In the genomic region with DNA sequence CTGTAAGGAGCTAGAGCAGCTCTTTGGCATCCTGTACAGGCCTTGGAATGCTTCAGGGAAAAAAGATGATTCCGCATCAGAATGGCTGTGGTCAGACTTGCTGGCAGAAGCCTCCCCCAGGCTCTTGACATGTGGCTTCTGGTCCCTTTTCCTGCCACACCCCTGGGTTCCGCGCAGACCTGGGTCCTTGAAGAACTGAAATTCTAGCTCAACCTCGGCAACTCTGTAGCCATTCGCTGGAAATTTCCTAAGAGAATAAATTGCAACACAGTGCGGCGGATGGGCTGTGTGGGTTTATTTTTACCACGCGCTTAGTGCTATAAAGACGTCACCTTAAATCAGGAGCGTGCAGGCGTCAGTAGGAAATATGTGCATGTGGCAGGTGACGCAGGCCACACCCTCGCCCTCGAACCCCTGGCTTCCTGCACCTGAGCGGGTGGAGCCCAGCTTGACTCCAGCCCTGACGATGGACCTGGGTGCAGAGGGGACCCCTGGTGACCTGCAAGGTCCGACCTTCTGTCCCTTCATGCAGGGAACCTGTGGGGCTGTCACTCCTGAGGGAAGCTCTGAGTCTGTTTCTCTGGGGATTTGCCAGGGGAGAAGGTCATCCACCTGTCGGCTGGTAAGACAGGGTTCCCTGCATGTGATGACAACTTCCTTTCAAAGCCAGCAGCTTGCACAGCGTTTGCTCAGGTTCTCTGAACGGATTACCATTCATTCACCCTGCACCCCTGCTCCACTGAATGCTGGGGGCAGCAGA, we compare ENCODE assay signal across 9 cellular contexts. TPM values are rescaled to one million over a fixed set of nuclear protein-coding genes. Genes with fewer than 3 reads are reported as not detected.
DNase-seq lines count a peak whose midpoint lies in the region; ATAC-seq and TF ChIP-seq lines count a peak whose summit lies in the region.
"Had no signal": no experiment of that assay in that cellular context is flagged by ENCODE, and none has a peak within 500 bp of the region (broad histone marks: within the 10 kb centered on the region; RNA-seq: fewer than 3 reads in every experiment).

No MANE protein-coding gene starts in this region.

- peak overlapping the region; percentile 12 for H3K4me3 Mint-ChIP-seq in activated CD4-positive, alpha-beta T cell treated with anti-CD3 and anti-CD28 coated beads, Interleukin-2, amount 10 ng/mL, durations not matched to agents 24 days and 14 days

- DNase-seq in activated CD4-positive, alpha-beta T cell treated with anti-CD3 and anti-CD28 coated beads, Interleukin-2, amount 10 ng/mL, durations not matched to agents 24 days and 14 days = peak; percentile 65
- no peak for DNase-seq in activated CD4-positive, alpha-beta T cell treated with anti-CD3 and anti-CD28 coated beads for 4 hours
- peak; percentile 32 for DNase-seq in SIG-M5 (lab: John Stamatoyannopoulos, UW)
- peak; percentile 76 for DNase-seq in right atrium auricular region (ENCODE audit: low spot score)
- DNase-seq in stromal cell of bone marrow (ENCODE audit: low read depth) = peak; percentile 31
- no peak for DNase-seq in kidney tubule cell (ENCODE audit: low spot score)

- H3K9me3 ChIP-seq in right atrium auricular region = no peaks in the 10 kb centered on the region

- H3K27me3 ChIP-seq in right atrium auricular region = no peaks in the 10 kb centered on the region

- H3K36me3 ChIP-seq in right atrium auricular region = no peaks in the 10 kb centered on the region

- no peaks in the 10 kb centered on the region for H3K36me3 Mint-ChIP-seq in activated CD4-positive, alpha-beta T cell treated with anti-CD3 and anti-CD28 coated beads, Interleukin-2, amount 10 ng/mL, durations not matched to agents 24 days and 14 days (ENCODE audit: low read depth)

- H3K27me3 Mint-ChIP-seq in activated CD4-positive, alpha-beta T cell treated with anti-CD3 and anti-CD28 coated beads, Interleukin-2, amount 10 ng/mL, durations not matched to agents 24 days and 14 days = peaks cover 30% of the 10 kb centered on the region

- ATAC-seq in GM21529 (IDR thresholded peaks at IDR 0.05; ENCODE audit: unreplicated experiment) = no peak
- no peak for ATAC-seq in GM21528 (IDR thresholded peaks at IDR 0.05; ENCODE audit: low FRiP score, unreplicated experiment)

- H3K4me1 ChIP-seq in right atrium auricular region = no peaks in the 10 kb centered on the region

- H3K4me1 Mint-ChIP-seq in activated CD4-positive, alpha-beta T cell treated with anti-CD3 and anti-CD28 coated beads, Interleukin-2, amount 10 ng/mL, durations not matched to agents 24 days and 14 days = peaks cover 4% of the 10 kb centered on the region

- no peaks in the 10 kb centered on the region for H3K9me3 Mint-ChIP-seq in activated CD4-positive, alpha-beta T cell treated with anti-CD3 and anti-CD28 coated beads, Interleukin-2, amount 10 ng/mL, durations not matched to agents 24 days and 14 days

- H3K4me3 ChIP-seq in right atrium auricular region = no peak overlapping the region

- TF ChIP-seq CTCF in right atrium auricular region (IDR thresholded peaks at IDR 0.05) = no peak

- intact Hi-C loops in activated CD4-positive, alpha-beta T cell treated with anti-CD3 and anti-CD28 coated beads, Interleukin-2, amount 10 ng/mL, durations not matched to agents 24 days and 14 days (cut with micrococcal nuclease) = no loop called here

- no peak overlapping the region for H3K27ac ChIP-seq in right atrium auricular region
- H3K27ac ChIP-seq: C4-2B had no signal

- H3K27ac Mint-ChIP-seq in activated CD4-positive, alpha-beta T cell treated with anti-CD3 and anti-CD28 coated beads, Interleukin-2, amount 10 ng/mL, durations not matched to agents 24 days and 14 days = no peak overlapping the region

RNA-seq across cellular contexts. Expression of gene METRNL, which starts 46.3 kb away (rescaled TPM):
- 19.6 and 22.3 TPM in 2 replicates for total RNA-seq in activated CD4-positive, alpha-beta T cell treated with anti-CD3 and anti-CD28 coated beads, Interleukin-2, amount 10 ng/mL, durations not matched to agents 24 days and 14 days
- total RNA-seq in right atrium auricular region = 100 to 1,000 TPM in 1 of 2 donors, 10 to 100 TPM in 1; 62.9 to 104 TPM

Comparison
In these comparisons a context has a peak if more than half of its experiments do, and no peak if none do; other contexts are left out.
1. DNase-seq: peak in activated CD4-positive, alpha-beta T cell treated with anti-CD3 and anti-CD28 coated beads, Interleukin-2, amount 10 ng/mL, durations not matched to agents 24 days and 14 days (single experiment), SIG-M5 (single experiment), right atrium auricular region (single experiment) and stromal cell of bone marrow (single experiment); none in activated CD4-positive, alpha-beta T cell treated with anti-CD3 and anti-CD28 coated beads for 4 hours (0 of 2) and kidney tubule cell (single experiment).